In the genomic region with DNA sequence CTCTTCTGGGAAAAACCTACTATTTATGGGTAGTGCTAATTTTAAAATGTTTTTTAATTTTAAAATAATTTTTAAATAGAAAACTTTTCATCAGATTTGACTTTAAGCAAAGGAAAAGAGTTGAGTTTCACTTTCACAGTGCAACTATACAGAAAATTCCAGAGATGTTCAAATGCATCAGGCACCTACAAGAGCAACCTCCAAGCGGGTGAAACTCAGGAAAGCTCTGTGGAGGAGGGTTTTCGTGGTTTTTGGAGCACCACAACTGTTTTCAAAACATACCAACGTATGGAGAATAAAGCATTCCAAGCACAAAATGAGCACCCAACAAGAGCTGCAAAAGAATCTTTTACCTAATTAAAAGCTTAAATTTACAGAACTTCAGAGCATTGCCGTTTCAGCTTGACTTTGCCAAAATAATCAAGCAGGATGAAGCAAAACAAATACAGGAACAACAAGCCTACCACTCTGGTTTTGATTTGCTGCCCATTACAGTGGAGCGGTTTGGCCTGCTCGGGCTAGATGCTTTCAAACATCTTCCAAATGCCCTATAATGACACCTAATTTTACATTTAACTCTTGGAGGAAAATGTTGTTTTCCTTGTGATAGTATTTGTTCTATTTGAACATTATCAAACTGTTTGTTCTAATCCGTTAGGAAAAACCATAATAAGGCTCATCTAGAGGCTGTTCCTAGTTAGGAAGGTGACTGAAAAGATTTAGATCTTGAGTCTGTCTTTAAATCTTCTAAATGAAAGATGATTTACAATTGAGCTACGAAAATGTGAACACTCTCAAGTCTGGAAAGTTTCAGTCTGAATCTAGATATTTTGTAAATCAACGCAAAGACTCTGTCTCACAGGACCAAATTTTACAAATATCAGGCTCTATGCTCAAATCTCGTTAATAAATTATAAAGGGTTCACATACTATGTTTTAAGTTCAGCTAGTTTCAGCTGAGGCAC, we compare ENCODE assay signal across 1 cellular context.
TF ChIP-seq lines count a peak whose summit lies in the region.

No MANE protein-coding gene starts in this region.

TF ChIP-seq in H1, 55 proteins besides CTCF, POLR2A, EP300 and RAD21:
- no peak for TF ChIP-seq SRF (IDR thresholded peaks at IDR 0.05; ENCODE audit: low read depth, low read length)
- no peak for TF ChIP-seq JUND (IDR thresholded peaks at IDR 0.05; ENCODE audit: low read length)
- no peak for TF ChIP-seq BRCA1 (IDR thresholded peaks at IDR 0.05; ENCODE audit: low read depth, low read length)
